9 cellular contexts compared by ENCODE assay signal in the genomic region with DNA sequence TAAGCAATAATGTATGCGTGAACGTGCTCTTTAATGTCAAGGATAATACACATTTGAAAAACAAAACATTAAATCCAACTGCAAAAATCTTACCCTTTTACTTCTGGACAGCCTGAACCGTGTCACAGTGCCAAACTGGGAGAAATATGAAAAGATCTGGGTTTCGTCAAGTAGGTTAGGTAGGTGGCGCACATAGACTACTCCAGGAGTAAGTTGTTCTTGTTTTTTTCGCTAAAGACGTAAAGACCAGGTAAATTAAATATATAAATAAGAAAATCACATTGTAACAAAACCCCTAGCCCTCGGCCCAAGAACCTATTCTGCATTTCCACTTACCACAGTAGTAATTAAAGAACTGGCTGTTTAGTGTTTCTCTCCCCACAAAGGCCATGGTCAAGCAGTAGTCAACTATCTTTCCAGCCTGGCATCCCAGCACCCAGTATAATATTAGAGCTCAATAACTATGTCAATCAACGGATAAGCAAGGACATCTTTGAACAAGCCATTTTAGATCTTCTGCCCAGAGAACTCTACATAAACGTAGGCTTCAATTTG. TPM values are rescaled to one million over a fixed set of nuclear protein-coding genes. Genes with fewer than 3 reads are reported as not detected.
DNase-seq lines count a peak whose midpoint lies in the region; ATAC-seq, FAIRE-seq and TF ChIP-seq lines count a peak whose summit lies in the region.
"Had no signal": no experiment of that assay in that cellular context is flagged by ENCODE, and none has a peak within 500 bp of the region (broad histone marks: within the 10 kb centered on the region; RNA-seq: fewer than 3 reads in every experiment).

No MANE protein-coding gene starts in this region.

- FAIRE-seq in HTR-8/SVneo (lab: Jason Lieb, UNC) = no peak
- FAIRE-seq: G401.6 had no signal

- no peaks in the 10 kb centered on the region for H3K9me3 ChIP-seq in effector memory CD4-positive, alpha-beta T cell (ENCODE audit: control insufficient read depth, low read length)
- H3K9me3 ChIP-seq in neural progenitor cell (ENCODE audit: low read depth) = no peaks in the 10 kb centered on the region

- H3K4me1 Mint-ChIP-seq in neural progenitor cell = peaks cover 9% of the 10 kb centered on the region

- no peak for TF ChIP-seq CTCF in neural progenitor cell (IDR thresholded peaks at IDR 0.05)

- no peaks in the 10 kb centered on the region for H3K27me3 ChIP-seq in effector memory CD4-positive, alpha-beta T cell (replicated peaks; ENCODE audit: control insufficient read depth, insufficient read depth, low read length, poor library complexity, severe bottlenecking)
- no peaks in the 10 kb centered on the region for H3K27me3 ChIP-seq in neural progenitor cell

- peak; percentile 18 for DNase-seq in NCI-H2171 treated with DMSO at 0.1 percent for 48 hours (lab: John Stamatoyannopoulos, UW)
- DNase-seq in NCI-H2171 (lab: John Stamatoyannopoulos, UW) = no peak
- DNase-seq in OCI-M1 (lab: John Stamatoyannopoulos, UW) = peak; percentile 58
- no peak for DNase-seq in effector memory CD4-positive, alpha-beta T cell
- no peak for DNase-seq in neural progenitor cell (ENCODE audit: low spot score)
- DNase-seq in HTR-8/SVneo (ENCODE audit: insufficient read length, low spot score) = no peak

- peak overlapping the region; percentile 87 for H3K4me2 ChIP-seq in neural progenitor cell

- H3F3A ChIP-seq in neural progenitor cell (ENCODE audit: low read depth) = peaks cover 10% of the 10 kb centered on the region

- H3K4me3 Mint-ChIP-seq in neural progenitor cell = peak overlapping the region; percentile 98

- H3K79me2 ChIP-seq in neural progenitor cell (ENCODE audit: low read depth) = peaks cover 41% of the 10 kb centered on the region

- H4K20me1 ChIP-seq in neural progenitor cell (ENCODE audit: low read depth) = peaks cover 21% of the 10 kb centered on the region

- peaks cover 30% of the 10 kb centered on the region for H3K36me3 ChIP-seq in effector memory CD4-positive, alpha-beta T cell (ENCODE audit: control insufficient read depth, insufficient read depth, low read length)
- no peaks in the 10 kb centered on the region for H3K36me3 ChIP-seq in neural progenitor cell

- peak overlapping the region; percentile 67 for H3K9ac ChIP-seq in neural progenitor cell

- H3K27ac Mint-ChIP-seq in neural progenitor cell = no peak overlapping the region

- H3K36me3 Mint-ChIP-seq in neural progenitor cell = peaks cover 19% of the 10 kb centered on the region

- no peaks in the 10 kb centered on the region for H3K9me3 Mint-ChIP-seq in neural progenitor cell

- no peak overlapping the region for H2AFZ ChIP-seq in neural progenitor cell (replicated peaks)

- H3K27ac ChIP-seq in effector memory CD4-positive, alpha-beta T cell (ENCODE audit: insufficient read depth, low read length, poor library complexity, severe bottlenecking) = peak overlapping the region; percentile 84
- no peak overlapping the region for H3K27ac ChIP-seq in neural progenitor cell

- peaks cover 7% of the 10 kb centered on the region for H3K27me3 Mint-ChIP-seq in neural progenitor cell (ENCODE audit: insufficient read depth, low read depth)

- peaks cover 10% of the 10 kb centered on the region for H3K4me1 ChIP-seq in effector memory CD4-positive, alpha-beta T cell (ENCODE audit: control insufficient read depth, insufficient read depth, low read length, poor library complexity, severe bottlenecking)
- peaks cover 9% of the 10 kb centered on the region for H3K4me1 ChIP-seq in neural progenitor cell

- ATAC-seq in GM21576 (IDR thresholded peaks at IDR 0.05; ENCODE audit: unreplicated experiment) = no peak
- ATAC-seq in HG02970 (IDR thresholded peaks at IDR 0.05; ENCODE audit: low FRiP score, unreplicated experiment) = no peak

- H3K4me3 ChIP-seq in effector memory CD4-positive, alpha-beta T cell (ENCODE audit: insufficient read depth, low read depth, low read length, poor library complexity, severe bottlenecking) = peak overlapping the region; percentile 85
- peak overlapping the region; percentile 77 for H3K4me3 ChIP-seq in neural progenitor cell

RNA-seq across cellular contexts. Expression of a gene that starts 1.1 kb away (rescaled TPM):
- total RNA-seq in neural progenitor cell (ENCODE audit: low replicate concordance) = 39.3 and 126 TPM in 2 replicates

RNA-seq across cellular contexts. Expression of a gene that starts 19.9 kb away (rescaled TPM):
- 64.9 and 86.9 TPM in 2 replicates for total RNA-seq in neural progenitor cell (ENCODE audit: low replicate concordance)

Comparison
In these comparisons a context has a peak if more than half of its experiments do, and no peak if none do; other contexts are left out.
1. DNase-seq: peak in NCI-H2171 treated with DMSO at 0.1 percent for 48 hours (single experiment) and OCI-M1 (single experiment); none in NCI-H2171 (single experiment), effector memory CD4-positive, alpha-beta T cell (0 of 3), neural progenitor cell (single experiment) and HTR-8/SVneo (single experiment).